In the genomic region with DNA sequence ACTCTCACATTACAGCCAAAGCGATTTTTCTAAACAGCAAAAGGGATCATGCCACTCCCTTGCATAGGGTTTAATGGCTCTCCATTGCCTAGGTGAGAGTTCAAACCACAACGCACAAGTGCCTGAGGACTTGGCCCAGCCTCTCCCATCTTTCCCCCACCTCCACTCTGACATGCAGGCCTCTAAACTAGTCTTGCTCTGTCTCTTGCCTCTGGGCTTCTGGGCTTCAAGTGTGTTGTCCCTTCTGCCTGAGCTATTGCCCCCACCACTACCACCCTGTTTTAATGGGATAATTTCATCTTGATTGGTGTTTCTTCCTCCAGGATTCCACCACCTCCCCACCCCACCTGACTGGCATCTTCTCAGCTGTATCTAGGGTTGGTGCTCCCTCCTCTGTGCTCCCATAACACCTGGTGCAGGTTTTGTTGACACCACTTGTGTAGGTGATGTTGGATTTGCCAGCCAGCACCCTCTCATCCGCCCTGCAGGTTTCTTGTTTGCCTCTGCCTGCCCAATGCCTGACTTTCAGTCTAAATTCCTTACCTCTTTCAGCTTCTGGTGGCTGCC, we compare ENCODE assay signal across 1 cellular context.
A peak's percentile ranks its signal among the peaks of the same experiment; 100 is the strongest.
TF ChIP-seq lines count a peak whose summit lies in the region.

No MANE protein-coding gene starts in this region.

TF ChIP-seq in K562, 482 proteins besides CTCF, POLR2A, EP300 and RAD21:
- TF ChIP-seq MTA3 (IDR thresholded peaks at IDR 0.05; ENCODE audit: borderline replicate concordance) (no peak), ZNF263 (CRISPR knock-in tag; IDR thresholded peaks at IDR 0.05; ENCODE audit: borderline replicate concordance) (peak; percentile 70), ZNF507 (tag; conservative IDR thresholded peaks at IDR 0.05) (no peak)
- TF ChIP-seq, protein P1, sequence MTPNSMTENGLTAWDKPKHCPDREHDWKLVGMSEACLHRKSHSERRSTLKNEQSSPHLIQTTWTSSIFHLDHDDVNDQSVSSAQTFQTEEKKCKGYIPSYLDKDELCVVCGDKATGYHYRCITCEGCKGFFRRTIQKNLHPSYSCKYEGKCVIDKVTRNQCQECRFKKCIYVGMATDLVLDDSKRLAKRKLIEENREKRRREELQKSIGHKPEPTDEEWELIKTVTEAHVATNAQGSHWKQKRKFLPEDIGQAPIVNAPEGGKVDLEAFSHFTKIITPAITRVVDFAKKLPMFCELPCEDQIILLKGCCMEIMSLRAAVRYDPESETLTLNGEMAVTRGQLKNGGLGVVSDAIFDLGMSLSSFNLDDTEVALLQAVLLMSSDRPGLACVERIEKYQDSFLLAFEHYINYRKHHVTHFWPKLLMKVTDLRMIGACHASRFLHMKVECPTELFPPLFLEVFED (CRISPR knock-in tag; conservative IDR thresholded peaks at IDR 0.05): no peak
